Comparison of ENCODE assay signal across 18 cellular contexts in the genomic region with DNA sequence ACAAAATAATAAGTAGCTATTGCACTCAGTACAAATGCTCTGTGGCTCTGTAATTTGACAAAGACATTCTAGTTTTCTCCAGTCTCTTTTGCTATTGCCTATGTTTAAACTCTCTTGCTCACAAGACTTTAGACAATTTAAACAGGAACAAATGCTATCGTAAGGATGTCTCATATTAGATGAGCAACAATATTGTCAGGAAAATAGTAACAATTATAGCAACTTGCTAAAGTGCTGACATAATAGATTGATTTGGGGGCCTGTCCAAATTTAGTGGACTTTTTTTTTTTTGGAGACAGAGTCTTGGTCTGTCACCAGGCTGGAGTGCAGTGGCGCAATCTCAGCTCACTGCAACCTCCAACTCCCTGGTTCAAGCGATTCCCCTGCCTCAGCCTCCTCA. TPM values are rescaled to one million over a fixed set of nuclear protein-coding genes. Genes with fewer than 3 reads are reported as not detected.
DNase-seq lines count a peak whose midpoint lies in the region; ATAC-seq and TF ChIP-seq lines count a peak whose summit lies in the region.
"Had no signal": no experiment of that assay in that cellular context is flagged by ENCODE, and none has a peak within 500 bp of the region (broad histone marks: within the 10 kb centered on the region; RNA-seq: fewer than 3 reads in every experiment).

No MANE protein-coding gene starts in this region.

- no peaks in the 10 kb centered on the region for H3K9me3 ChIP-seq in uterus
- H3K9me3 ChIP-seq: Peyer's patch had no signal

- H3K4me1 Mint-ChIP-seq in stimulated activated naive CD8-positive, alpha-beta T cell treated with anti-CD3 and anti-CD28 coated beads, Interleukin-15, Interleukin-2, amounts not matched to agents 100 ng/mL and 50 ng/mL, for 24 hours (ENCODE audit: low read depth) = peaks cover 85% of the 10 kb centered on the region
- H3K4me1 Mint-ChIP-seq in progenitor cell of endocrine pancreas (ENCODE audit: low read depth) = peaks cover 27% of the 10 kb centered on the region

- no peak overlapping the region for H3K4me3 ChIP-seq in fibroblast of mammary gland (ENCODE audit: control insufficient read depth, low read depth, low read length)
- no peak overlapping the region for H3K4me3 ChIP-seq in uterus
- H3K4me3 ChIP-seq: GM12878, Peyer's patch had no signal

- DNase-seq in NOMO-1 treated with DMSO at 0.1 percent for 48 hours (lab: John Stamatoyannopoulos, UW; ENCODE audit: unreplicated experiment) (peak; percentile 13), NOMO-1 treated with dmso at 0.1 percent for 144 hours (lab: John Stamatoyannopoulos, UW; ENCODE audit: unreplicated experiment) (no peak), fibroblast of mammary gland (ENCODE audit: low read depth) (peak; percentile 23), progenitor cell of endocrine pancreas (ENCODE audit: low spot score, unreplicated experiment) (no peak), DMS53 treated with DMSO at 0.1 percent for 48 hours (lab: John Stamatoyannopoulos, UW; ENCODE audit: unreplicated experiment) (no peak), uterus (no peak)
- DNase-seq in stimulated activated naive CD8-positive, alpha-beta T cell treated with anti-CD3 and anti-CD28 coated beads, Interleukin-15, Interleukin-2, amounts not matched to agents 100 U/mL and 50 U/mL, for 24 hours = no peak
- DNase-seq: GDM1, Karpas-422, MM.1S, NCI-H1092 treated with DMSO at 0.1 percent for 48 hours, NCI-H1694, NCI-H510A treated with DMSO at 0.1 percent for 48 hours, Peyer's patch had no signal

- H3K27me3 ChIP-seq in uterus = no peaks in the 10 kb centered on the region
- H3K27me3 ChIP-seq: Peyer's patch had no signal

- H3K9me3 Mint-ChIP-seq in stimulated activated naive CD8-positive, alpha-beta T cell treated with anti-CD3 and anti-CD28 coated beads, Interleukin-15, Interleukin-2, amounts not matched to agents 100 ng/mL and 50 ng/mL, for 24 hours = no peaks in the 10 kb centered on the region
- H3K9me3 Mint-ChIP-seq in progenitor cell of endocrine pancreas (ENCODE audit: low read depth) = no peaks in the 10 kb centered on the region

- intact Hi-C loops in uterus (cut with DNase I; ENCODE audit: low total_unique reads) = no loop called here

- peaks cover 62% of the 10 kb centered on the region for H3K36me3 Mint-ChIP-seq in stimulated activated naive CD8-positive, alpha-beta T cell treated with anti-CD3 and anti-CD28 coated beads, Interleukin-15, Interleukin-2, amounts not matched to agents 100 ng/mL and 50 ng/mL, for 24 hours (ENCODE audit: low read depth)
- H3K36me3 Mint-ChIP-seq in progenitor cell of endocrine pancreas (ENCODE audit: insufficient read depth) = peaks cover 1% of the 10 kb centered on the region

- H3K27ac ChIP-seq in uterus = no peak overlapping the region
- H3K27ac ChIP-seq: 22Rv1, Peyer's patch had no signal

- H3K4me1 ChIP-seq in uterus = no peaks in the 10 kb centered on the region

- no peak for TF ChIP-seq POLR2A in uterus (IDR thresholded peaks at IDR 0.05)

- TF ChIP-seq CTCF in fibroblast of mammary gland (conservative IDR thresholded peaks at IDR 0.05; ENCODE audit: control insufficient read depth, insufficient read depth, low read depth, low read length) = no peak
- TF ChIP-seq CTCF in progenitor cell of endocrine pancreas (IDR thresholded peaks at IDR 0.05; ENCODE audit: unreplicated experiment) = no peak
- TF ChIP-seq CTCF in uterus (IDR thresholded peaks at IDR 0.05) = no peak

- no peak for ATAC-seq in stimulated activated naive CD8-positive, alpha-beta T cell treated with anti-CD3 and anti-CD28 coated beads, Interleukin-15, Interleukin-2, amounts not matched to agents 100 U/mL and 50 U/mL, for 24 hours
- ATAC-seq: Right ventricle myocardium inferior had no signal

- H3K27me3 Mint-ChIP-seq in stimulated activated naive CD8-positive, alpha-beta T cell treated with anti-CD3 and anti-CD28 coated beads, Interleukin-15, Interleukin-2, amounts not matched to agents 100 ng/mL and 50 ng/mL, for 24 hours = no peaks in the 10 kb centered on the region
- no peaks in the 10 kb centered on the region for H3K27me3 Mint-ChIP-seq in progenitor cell of endocrine pancreas

- H3K36me3 ChIP-seq in uterus = no peaks in the 10 kb centered on the region

- H3K4me3 Mint-ChIP-seq in stimulated activated naive CD8-positive, alpha-beta T cell treated with anti-CD3 and anti-CD28 coated beads, Interleukin-15, Interleukin-2, amounts not matched to agents 100 ng/mL and 50 ng/mL, for 24 hours = no peak overlapping the region
- H3K4me3 Mint-ChIP-seq in progenitor cell of endocrine pancreas (ENCODE audit: low read depth) = no peak overlapping the region

- peak overlapping the region; percentile 13 for H3K27ac Mint-ChIP-seq in stimulated activated naive CD8-positive, alpha-beta T cell treated with anti-CD3 and anti-CD28 coated beads, Interleukin-15, Interleukin-2, amounts not matched to agents 100 ng/mL and 50 ng/mL, for 24 hours
- H3K27ac Mint-ChIP-seq in progenitor cell of endocrine pancreas = no peak overlapping the region

RNA-seq across cellular contexts. Expression of a gene that starts 11.8 kb away (rescaled TPM):
- total RNA-seq in progenitor cell of endocrine pancreas (69.3 and 75.3 TPM in 2 replicates), uterus (100 to 1,000 TPM in 1 of 4 donors, 10 to 100 TPM in 3; 32.8 to 116 (median 39.4) TPM)

Comparison
In these comparisons a context has a peak if more than half of its experiments do, and no peak if none do; other contexts are left out.
1. DNase-seq: peak in NOMO-1 treated with DMSO at 0.1 percent for 48 hours (single experiment) and fibroblast of mammary gland (single experiment); none in NOMO-1 treated with dmso at 0.1 percent for 144 hours (single experiment), stimulated activated naive CD8-positive, alpha-beta T cell treated with anti-CD3 and anti-CD28 coated beads, Interleukin-15, Interleukin-2, amounts not matched to agents 100 U/mL and 50 U/mL, for 24 hours (single experiment), progenitor cell of endocrine pancreas (single experiment), DMS53 treated with DMSO at 0.1 percent for 48 hours (single experiment) and uterus (0 of 2).